Comparison of ENCODE assay signal across 7 cellular contexts in the genomic region with DNA sequence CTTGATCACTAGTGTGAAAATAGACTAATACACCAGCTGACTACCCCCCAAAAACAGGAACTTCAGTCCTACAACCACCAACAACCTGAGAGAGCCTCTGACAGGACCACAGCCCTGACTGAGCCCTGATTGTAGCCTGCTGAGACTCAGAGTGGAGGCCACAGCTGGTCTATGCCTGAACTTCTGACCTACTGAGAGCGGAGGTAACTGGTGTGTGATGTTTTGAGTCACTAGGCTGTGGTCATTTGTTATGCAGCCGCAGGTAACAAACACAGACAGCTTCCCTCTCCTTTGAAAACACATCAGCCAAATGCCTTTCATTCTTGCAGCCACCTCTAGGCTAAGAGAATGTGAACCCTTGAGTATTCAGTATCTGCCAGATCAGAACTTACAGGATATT.
DNase-seq lines count a peak whose midpoint lies in the region; ATAC-seq and TF ChIP-seq lines count a peak whose summit lies in the region.
"Not testable (repeated sequence)": the region's sequence is repeated elsewhere in the genome, so short reads cannot be mapped to it uniquely, and the experiment has no call there.

No MANE protein-coding gene starts in this region.

- H3K9ac ChIP-seq in mesendoderm (ENCODE audit: low read length), result not testable (repeated sequence)

- not testable (repeated sequence) for H2BK5ac ChIP-seq in mesendoderm (ENCODE audit: low read length)

- not testable (repeated sequence) for H3K79me1 ChIP-seq in mesendoderm (ENCODE audit: low read length)

- H3K23ac ChIP-seq in mesendoderm (ENCODE audit: low read length), result not testable (repeated sequence)

- H3K79me2 ChIP-seq in GM23338 (replicated peaks; ENCODE audit: insufficient read depth); mesendoderm (ENCODE audit: control insufficient read depth, insufficient read depth, low read length): not testable (repeated sequence)

- not testable (repeated sequence) for H3K27me3 Mint-ChIP-seq in GM23338 (ENCODE audit: insufficient read depth, low read depth, poor library complexity); activated T-helper 17 cell treated with anti-CD3 and anti-CD28 coated beads, Interleukin-2, amount 50 U/mL, for 72 hours

- not testable (repeated sequence) for H3K9me3 Mint-ChIP-seq in GM23338; activated T-helper 17 cell treated with anti-CD3 and anti-CD28 coated beads, Interleukin-2, amount 50 U/mL, for 72 hours

- not testable (repeated sequence) for H3K4ac ChIP-seq in mesendoderm (ENCODE audit: low read depth, low read length)

- H4K5ac ChIP-seq in mesendoderm (ENCODE audit: low read length), result not testable (repeated sequence)

- not testable (repeated sequence) for H3K18ac ChIP-seq in mesendoderm (ENCODE audit: low read length)

- not testable (repeated sequence) for H2AK5ac ChIP-seq in mesendoderm (ENCODE audit: low read length)

- DNase-seq in ELF-1 (ENCODE audit: low read depth, low spot score) (peak; percentile 76), GM23338 (ENCODE audit: low spot score) (peak; percentile 35), iPS DF 4.7 (ENCODE audit: extremely low read depth, low spot score) (peak; percentile 16), mesendoderm (peak; percentile 1)

- H2AFZ ChIP-seq in GM23338, result not testable (repeated sequence)

- H3F3A ChIP-seq in GM23338 (replicated peaks; ENCODE audit: low read depth), result not testable (repeated sequence)

- not testable (repeated sequence) for H3K9me2 ChIP-seq in GM23338 (ENCODE audit: insufficient read depth)

- H3K4me1 ChIP-seq in GM23338 (ENCODE audit: insufficient read depth); mesendoderm (ENCODE audit: control insufficient read depth, low read depth, low read length): not testable (repeated sequence)

- not testable (repeated sequence) for TF ChIP-seq CTCF in GM23338 (conservative IDR thresholded peaks at IDR 0.05; ENCODE audit: low read depth in 2 of 2)

- H2BK15ac ChIP-seq in mesendoderm (replicated peaks; ENCODE audit: low read depth), result not testable (repeated sequence)

- ATAC-seq in GM23338 (peak; percentile 92), HG02981 (IDR thresholded peaks at IDR 0.05; ENCODE audit: unreplicated experiment) (peak; percentile 52), HG03354 (IDR thresholded peaks at IDR 0.05; ENCODE audit: poor library complexity, severe bottlenecking, unreplicated experiment) (peak; percentile 65)
- ATAC-seq in activated T-helper 17 cell treated with anti-CD3 and anti-CD28 coated beads, Interleukin-2, amount 50 U/mL, for 72 hours (replicated peaks), result not testable (repeated sequence)

- H3K4me2 ChIP-seq in GM23338; mesendoderm (ENCODE audit: low read length): not testable (repeated sequence)

- not testable (repeated sequence) for H3K4me3 ChIP-seq in GM23338; mesendoderm (ENCODE audit: low read length)

- not testable (repeated sequence) for H2BK120ac ChIP-seq in mesendoderm (ENCODE audit: low read depth, low read length)

- H3K56ac ChIP-seq in mesendoderm (ENCODE audit: low read length), result not testable (repeated sequence)

- H3K27ac ChIP-seq in GM23338 (ENCODE audit: low read depth); mesendoderm (ENCODE audit: low read depth, low read length): not testable (repeated sequence)

- H3K4me1 Mint-ChIP-seq in GM23338; activated T-helper 17 cell treated with anti-CD3 and anti-CD28 coated beads, Interleukin-2, amount 50 U/mL, for 72 hours: not testable (repeated sequence)

- not testable (repeated sequence) for H4K20me1 ChIP-seq in GM23338 (replicated peaks; ENCODE audit: insufficient read depth)

- not testable (repeated sequence) for H3K27me3 ChIP-seq in GM23338 (ENCODE audit: insufficient read depth); mesendoderm (ENCODE audit: insufficient read depth, low read length, poor library complexity)

- peaks cover 20% of the 10 kb centered on the region; the same call in 2 of the 3 replicates for H3K36me3 Mint-ChIP-seq in GM23338 (ENCODE audit: low read depth)
- H3K36me3 Mint-ChIP-seq in activated T-helper 17 cell treated with anti-CD3 and anti-CD28 coated beads, Interleukin-2, amount 50 U/mL, for 72 hours (ENCODE audit: low read depth), result peaks cover 49% of the 10 kb centered on the region

- H3K4me3 Mint-ChIP-seq in GM23338; activated T-helper 17 cell treated with anti-CD3 and anti-CD28 coated beads, Interleukin-2, amount 50 U/mL, for 72 hours: not testable (repeated sequence)

- H3K27ac Mint-ChIP-seq in GM23338, result not testable (repeated sequence)
- peak overlapping the region; percentile 52 for H3K27ac Mint-ChIP-seq in activated T-helper 17 cell treated with anti-CD3 and anti-CD28 coated beads, Interleukin-2, amount 50 U/mL, for 72 hours

- not testable (repeated sequence) for H4K8ac ChIP-seq in mesendoderm (ENCODE audit: low read depth, low read length)

- H3K36me3 ChIP-seq in GM23338 (ENCODE audit: insufficient read depth); mesendoderm (ENCODE audit: control insufficient read depth, insufficient read depth, low read length): not testable (repeated sequence)

- WGBS in mesendoderm (ENCODE audit: extremely low coverage, insufficient coverage, low lambda C conversion rate), result no CpG with 5 or more reads among the region's 2 CpGs

Comparison
In these comparisons a context has a peak if more than half of its experiments do, and no peak if none do; other contexts are left out.
1. DNase-seq: peak in every context shown above with its lines; median percentile 76 in ELF-1; 35 in GM23338; 16 in iPS DF 4.7; 1 in mesendoderm.